Comparison of ENCODE assay signal across 9 cellular contexts in the genomic region with DNA sequence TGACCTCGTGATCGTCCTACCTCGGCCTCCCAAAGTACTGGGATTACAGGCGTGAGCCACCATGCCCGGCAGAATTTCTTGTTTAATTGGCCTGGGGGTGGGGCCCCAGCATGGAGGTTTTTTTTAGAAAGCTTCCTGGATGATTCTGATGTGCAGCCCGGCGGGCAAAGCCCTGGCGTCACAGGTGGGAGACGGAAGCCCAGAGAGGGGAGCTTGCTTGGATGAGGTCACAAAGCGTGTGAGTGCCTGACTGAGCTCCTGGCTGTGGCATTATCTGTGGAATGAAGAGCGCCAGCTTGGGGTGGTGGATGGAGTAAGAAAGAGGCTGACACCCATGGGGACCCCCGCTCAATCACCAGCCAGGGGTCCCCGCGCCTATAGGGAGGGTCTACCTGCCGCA. TPM values are rescaled to one million over a fixed set of nuclear protein-coding genes. Genes with fewer than 3 reads are reported as not detected.
A peak's percentile ranks its signal among the peaks of the same experiment; 100 is the strongest.
DNase-seq lines count a peak whose midpoint lies in the region; ATAC-seq and TF ChIP-seq lines count a peak whose summit lies in the region.
"Had no signal": no experiment of that assay in that cellular context is flagged by ENCODE, and none has a peak within 500 bp of the region (broad histone marks: within the 10 kb centered on the region; RNA-seq: fewer than 3 reads in every experiment).

No MANE protein-coding gene starts in this region.

- H3K9me3 ChIP-seq in tibial artery: no peaks in the 10 kb centered on the region

- H3K27me3 Mint-ChIP-seq in glutamatergic neuron (ENCODE audit: unreplicated experiment): peaks cover 13% of the 10 kb centered on the region
- H3K27me3 Mint-ChIP-seq: activated naive CD8-positive, alpha-beta T cell treated with anti-CD3 and anti-CD28 coated beads, Interleukin-2, amount 10 ng/mL, durations not matched to agents 7 days and 5 days had no signal

- no peaks in the 10 kb centered on the region for H3K36me3 Mint-ChIP-seq in glutamatergic neuron (ENCODE audit: unreplicated experiment)
- H3K36me3 Mint-ChIP-seq: activated naive CD8-positive, alpha-beta T cell treated with anti-CD3 and anti-CD28 coated beads, Interleukin-2, amount 10 ng/mL, durations not matched to agents 7 days and 5 days had no signal

- ATAC-seq in GM18870 (IDR thresholded peaks at IDR 0.05; ENCODE audit: unreplicated experiment) (no peak), GM19023 (IDR thresholded peaks at IDR 0.05; ENCODE audit: unreplicated experiment) (no peak)

- H3K36me3 ChIP-seq in tibial artery: peaks cover 0 to 18% (median 9%) of the 10 kb centered on the region in 3 donors

- H3K9me3 Mint-ChIP-seq in glutamatergic neuron (ENCODE audit: unreplicated experiment): peaks cover 2% of the 10 kb centered on the region
- H3K9me3 Mint-ChIP-seq: activated naive CD8-positive, alpha-beta T cell treated with anti-CD3 and anti-CD28 coated beads, Interleukin-2, amount 10 ng/mL, durations not matched to agents 7 days and 5 days had no signal

- H3K27ac ChIP-seq in tibial artery: peak overlapping the region; percentile 92 to 93

- peak overlapping the region; percentile 61 to 97 for H3K4me3 ChIP-seq in tibial artery

- H3K4me1 ChIP-seq in tibial artery: peaks cover 16 to 93% (median 69%) of the 10 kb centered on the region in 4 donors

- H3K4me3 Mint-ChIP-seq in glutamatergic neuron (ENCODE audit: unreplicated experiment): peak overlapping the region; percentile 49
- H3K4me3 Mint-ChIP-seq: activated naive CD8-positive, alpha-beta T cell treated with anti-CD3 and anti-CD28 coated beads, Interleukin-2, amount 10 ng/mL, durations not matched to agents 7 days and 5 days had no signal

- intact Hi-C loops in tibial artery (cut with DNase I; ENCODE audit: low total_unique reads): no loop called here

- no peaks in the 10 kb centered on the region for H3K27me3 ChIP-seq in tibial artery

- no peak for TF ChIP-seq CTCF in glutamatergic neuron (IDR thresholded peaks at IDR 0.05; ENCODE audit: partially characterized antibody, unreplicated experiment)
- TF ChIP-seq CTCF in tibial artery (IDR thresholded peaks at IDR 0.05): no peak

- peaks cover 10% of the 10 kb centered on the region for H3K4me1 Mint-ChIP-seq in glutamatergic neuron (ENCODE audit: low read depth, unreplicated experiment)

- peak overlapping the region; percentile 17 for H3K27ac Mint-ChIP-seq in glutamatergic neuron (ENCODE audit: unreplicated experiment)
- H3K27ac Mint-ChIP-seq: activated naive CD8-positive, alpha-beta T cell treated with anti-CD3 and anti-CD28 coated beads, Interleukin-2, amount 10 ng/mL, durations not matched to agents 7 days and 5 days had no signal

- DNase-seq in T1000 (lab: John Stamatoyannopoulos, UW): peak; percentile 67
- DNase-seq in glutamatergic neuron: no peak
- peak in 1 of 2 donors; percentile 89 for DNase-seq in tibial artery
- DNase-seq in cerebellar nuclear complex (lab: John Stamatoyannopoulos, UW): no peak
- DNase-seq: activated naive CD8-positive, alpha-beta T cell treated with anti-CD3 and anti-CD28 coated beads, Interleukin-2, amount 10 ng/mL, durations not matched to agents 7 days and 5 days; NCI-H1048; SW 1271 had no signal

RNA-seq across cellular contexts. Expression of gene VASN, which starts 4.1 kb away (rescaled TPM):
- 4.1 TPM for total RNA-seq in glutamatergic neuron (ENCODE audit: unreplicated experiment)

RNA-seq across cellular contexts. Expression of gene PAM16, which starts 24.6 kb away (rescaled TPM):
- total RNA-seq in glutamatergic neuron (ENCODE audit: unreplicated experiment): 33.1 TPM

RNA-seq across cellular contexts. Expression of gene CORO7, which starts 40.7 kb away (rescaled TPM):
- total RNA-seq in glutamatergic neuron (ENCODE audit: unreplicated experiment): 200 TPM

RNA-seq across cellular contexts. Expression of gene DNAJA3, which starts 50.0 kb away (rescaled TPM):
- total RNA-seq in glutamatergic neuron (ENCODE audit: unreplicated experiment): 32.6 TPM

RNA-seq across cellular contexts. Expression of gene GLIS2, which starts 59.9 kb away (rescaled TPM):
- 16.5 TPM for total RNA-seq in glutamatergic neuron (ENCODE audit: unreplicated experiment)
